ENCODE assay signal across 26 cellular contexts in the genomic region with DNA sequence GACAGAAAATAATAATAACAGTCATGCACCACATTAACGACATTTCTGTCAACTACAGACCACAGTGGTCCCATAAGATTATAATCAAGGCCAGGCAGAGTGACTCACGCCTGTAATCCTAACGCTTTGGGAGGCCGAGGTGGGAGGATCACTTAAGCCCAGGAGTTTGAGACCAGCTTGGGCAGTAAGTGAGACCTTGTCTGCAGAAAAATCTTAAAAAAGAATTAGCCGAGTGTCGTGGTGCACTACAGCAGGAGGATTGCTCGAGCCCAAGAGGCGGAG. TPM values are rescaled to one million over a fixed set of nuclear protein-coding genes. Genes with fewer than 3 reads are reported as not detected.
A peak's percentile ranks its signal among the peaks of the same experiment; 100 is the strongest.
DNase-seq lines count a peak whose midpoint lies in the region; ATAC-seq and TF ChIP-seq lines count a peak whose summit lies in the region.
"Had no signal": no experiment of that assay in that cellular context is flagged by ENCODE, and none has a peak within 500 bp of the region (broad histone marks: within the 10 kb centered on the region; RNA-seq: fewer than 3 reads in every experiment).

No MANE protein-coding gene starts in this region.

- no peak for TF ChIP-seq CTCF in hepatocyte (IDR thresholded peaks at IDR 0.05; ENCODE audit: poor library complexity)

- WGBS in right cardiac atrium, result 89% methylated on average over 8 of the region's 8 CpGs
- 89% methylated on average over 8 of the region's 8 CpGs for WGBS in hepatocyte (ENCODE audit: low lambda C conversion rate, missing lambda C conversion rate)

- H3K4me3 Mint-ChIP-seq in T-helper 17 cell, result no peak overlapping the region
- H3K4me3 Mint-ChIP-seq in naive thymus-derived CD8-positive, alpha-beta T cell, result no peak overlapping the region
- H3K4me3 Mint-ChIP-seq: activated CD4-positive, alpha-beta T cell treated with anti-CD3 and anti-CD28 coated beads, Interleukin-2, amount 10 ng/mL, durations not matched to agents 7 days and 5 days; CD4-positive, alpha-beta T cell; memory B cell had no signal

- no peak overlapping the region for H2AFZ ChIP-seq in hepatocyte

- H4K20me1 ChIP-seq in hepatocyte (ENCODE audit: insufficient read depth, poor library complexity, severe bottlenecking), result peaks cover 12% of the 10 kb centered on the region

- H3K36me3 Mint-ChIP-seq in T-helper 17 cell (ENCODE audit: low read depth), result peaks cover 3% of the 10 kb centered on the region
- peaks cover 0 to 79% (median 8%) of the 10 kb centered on the region in 3 donors for H3K36me3 Mint-ChIP-seq in naive thymus-derived CD8-positive, alpha-beta T cell

- H3K4me1 Mint-ChIP-seq in T-helper 17 cell, result peaks cover 32% of the 10 kb centered on the region
- peaks cover 21 to 80% (median 61%) of the 10 kb centered on the region in 4 donors for H3K4me1 Mint-ChIP-seq in naive thymus-derived CD8-positive, alpha-beta T cell

- H3K4me1 ChIP-seq in right cardiac atrium (ENCODE audit: control insufficient read depth, insufficient read depth, low read length) (no peaks in the 10 kb centered on the region), hepatocyte (ENCODE audit: insufficient read depth) (peaks cover 23% of the 10 kb centered on the region)

- no peak overlapping the region for H3K4me3 ChIP-seq in right cardiac atrium (ENCODE audit: low read length)
- H3K4me3 ChIP-seq in hepatocyte, result no peak overlapping the region
- H3K4me3 ChIP-seq: body of pancreas, SJSA1, testis, uterus had no signal

- no peak for ATAC-seq in right cardiac atrium
- no peak for ATAC-seq in T-helper 17 cell
- ATAC-seq in HG02884 (IDR thresholded peaks at IDR 0.05; ENCODE audit: unreplicated experiment), result no peak
- ATAC-seq in naive thymus-derived CD8-positive, alpha-beta T cell, result no peak
- ATAC-seq in GM18861 (IDR thresholded peaks at IDR 0.05; ENCODE audit: unreplicated experiment), result no peak
- ATAC-seq: body of pancreas, left colon had no signal

- H3K27me3 Mint-ChIP-seq in T-helper 17 cell, result no peaks in the 10 kb centered on the region
- H3K27me3 Mint-ChIP-seq in naive thymus-derived CD8-positive, alpha-beta T cell, result no peaks in the 10 kb centered on the region
- H3K27me3 Mint-ChIP-seq: activated CD4-positive, alpha-beta T cell treated with anti-CD3 and anti-CD28 coated beads, Interleukin-2, amount 10 ng/mL, durations not matched to agents 7 days and 5 days; CD4-positive, alpha-beta T cell; memory B cell had no signal

- peak overlapping the region; percentile 59 for H3K27ac Mint-ChIP-seq in T-helper 17 cell
- peak overlapping the region in 3 of 10 donors; percentile 66 to 89 (median 84) for H3K27ac Mint-ChIP-seq in naive thymus-derived CD8-positive, alpha-beta T cell

- no peaks in the 10 kb centered on the region for H3K9me3 Mint-ChIP-seq in naive thymus-derived CD8-positive, alpha-beta T cell
- H3K9me3 Mint-ChIP-seq: activated CD4-positive, alpha-beta T cell treated with anti-CD3 and anti-CD28 coated beads, Interleukin-2, amount 10 ng/mL, durations not matched to agents 7 days and 5 days; CD4-positive, alpha-beta T cell; memory B cell had no signal

- H3K9me2 ChIP-seq in hepatocyte (replicated peaks; ENCODE audit: insufficient read depth), result no peaks in the 10 kb centered on the region

- no peaks in the 10 kb centered on the region for H3K9me3 ChIP-seq in right cardiac atrium (ENCODE audit: control insufficient read depth, low read length)
- no peaks in the 10 kb centered on the region for H3K9me3 ChIP-seq in T-helper 17 cell (ENCODE audit: control insufficient read depth, low read length, poor library complexity, severe bottlenecking)
- no peaks in the 10 kb centered on the region for H3K9me3 ChIP-seq in hepatocyte (ENCODE audit: low read depth)
- H3K9me3 ChIP-seq: body of pancreas, SJSA1, testis, uterus had no signal

- H3K4me2 ChIP-seq in hepatocyte, result no peak overlapping the region

- peaks cover under 1% of the 10 kb centered on the region for H3K36me3 ChIP-seq in hepatocyte (replicated peaks; ENCODE audit: insufficient read depth, low read depth)
- H3K36me3 ChIP-seq: uterus had no signal

- peaks cover 12% of the 10 kb centered on the region for H3K79me2 ChIP-seq in hepatocyte

- peak; percentile 22 for DNase-seq in cardiac septum (ENCODE audit: low spot score)
- no peak for DNase-seq in right cardiac atrium
- no peak for DNase-seq in T-helper 17 cell
- DNase-seq in hepatocyte (ENCODE audit: low spot score), result no peak
- DNase-seq in glomerular visceral epithelial cell (ENCODE audit: extremely low spot score), result no peak
- no peak for DNase-seq in naive thymus-derived CD8-positive, alpha-beta T cell
- DNase-seq: activated CD4-positive, alpha-beta T cell treated with anti-CD3 and anti-CD28 coated beads, Interleukin-2, amount 10 ng/mL, durations not matched to agents 7 days and 5 days; body of pancreas; CD4-positive, alpha-beta T cell; KBM-7; left colon; MM.1S; NCI-H1694; NCI-H2171 treated with DMSO at 0.1 percent for 48 hours; NCI-H524; retina; T-helper 2 cell; testis; uterus had no signal

- H3K27ac ChIP-seq in right cardiac atrium (ENCODE audit: low read length), result no peak overlapping the region
- peak overlapping the region; percentile 37 for H3K27ac ChIP-seq in hepatocyte
- H3K27ac ChIP-seq: body of pancreas, SJSA1, testis, uterus, VCaP had no signal

- POLR2A ChIA-PET in naive thymus-derived CD8-positive, alpha-beta T cell (lab: Charles Lee), result interaction anchor here (0.6 to 16.7 kb wide), 6 partner anchors 3 to 1250 kb away, joined by 3 to 559 read pairs (median 6); partner anchors contain the start of genes NAB2, NEMP1 and STAT6

- intact Hi-C loops in cardiac septum (cut with DNase I), result no loop called here
- intact Hi-C loops in right cardiac atrium (cut with DNase I), result no loop called here

- H3K27me3 ChIP-seq in right cardiac atrium (ENCODE audit: control insufficient read depth, insufficient read depth) (no peaks in the 10 kb centered on the region), hepatocyte (no peaks in the 10 kb centered on the region)
- H3K27me3 ChIP-seq: body of pancreas, SJSA1, testis, uterus had no signal

RNA-seq across cellular contexts. Expression of gene NAB2, which starts 8.6 kb away (rescaled TPM):
- 37.9 TPM for total RNA-seq in cardiac septum
- total RNA-seq in right cardiac atrium, result 10 to 100 TPM; 12.8 to 22.7 (median 14.7) TPM
- 13.8 TPM for polyA plus RNA-seq in right cardiac atrium
- total RNA-seq in T-helper 17 cell, result 1 to 10 TPM; 4.0 to 5.0 TPM
- 21.9 and 24.8 TPM in 2 replicates for total RNA-seq in hepatocyte
- 12.3 and 12.9 TPM in 2 replicates for polyA plus RNA-seq in hepatocyte
- total RNA-seq in naive thymus-derived CD8-positive, alpha-beta T cell, result 10 to 100 TPM; 16.0 to 19.2 TPM
- polyA plus RNA-seq in naive thymus-derived CD8-positive, alpha-beta T cell, result 1 to 10 TPM; 1.2 to 4.0 (median 1.3) TPM

RNA-seq across cellular contexts. Expression of gene STAT6, which starts 13.7 kb away (rescaled TPM):
- total RNA-seq in cardiac septum (42.1 TPM), right cardiac atrium (10 to 100 TPM; 77.8 to 89.6 (median 83.6) TPM), T-helper 17 cell (100 to 1,000 TPM; 205 to 253 TPM), hepatocyte (76.7 and 78.9 TPM in 2 replicates)
- polyA plus RNA-seq in right cardiac atrium (57.6 TPM), hepatocyte (80.0 and 101 TPM in 2 replicates)
- 100 to 1,000 TPM; 298 to 316 TPM for total RNA-seq in naive thymus-derived CD8-positive, alpha-beta T cell
- polyA plus RNA-seq in naive thymus-derived CD8-positive, alpha-beta T cell, result 10 to 100 TPM; 80.2 to 97.1 (median 80.5) TPM

RNA-seq across cellular contexts. Expression of gene NEMP1, which starts 18.9 kb away (rescaled TPM):
- total RNA-seq in cardiac septum (2.4 TPM), right cardiac atrium (1 to 10 TPM; 4.4 to 6.1 (median 5.1) TPM), T-helper 17 cell (10 to 100 TPM; 12.2 to 14.1 TPM), hepatocyte (8.3 and 9.3 TPM in 2 replicates)
- polyA plus RNA-seq in right cardiac atrium (1.6 TPM), hepatocyte (3.0 and 6.2 TPM in 2 replicates)
- total RNA-seq in naive thymus-derived CD8-positive, alpha-beta T cell, result 10 to 100 TPM; 27.8 to 29.5 TPM
- 1 to 10 TPM; 2.6 to 5.5 (median 4.1) TPM for polyA plus RNA-seq in naive thymus-derived CD8-positive, alpha-beta T cell

RNA-seq across cellular contexts. Expression of gene LRP1, which starts 30.8 kb away (rescaled TPM):
- total RNA-seq in cardiac septum, result 103 TPM
- 100 to 1,000 TPM in 3 of 4 donors, 10 to 100 TPM in 1; 79.7 to 181 (median 154) TPM for total RNA-seq in right cardiac atrium
- 55.0 TPM for polyA plus RNA-seq in right cardiac atrium
- total RNA-seq in T-helper 17 cell, result 10 to 100 TPM in 1 of 2 donors, 1 to 10 TPM in 1; 3.8 to 11.6 TPM
- total RNA-seq in hepatocyte, result 48.5 and 76.8 TPM in 2 replicates
- polyA plus RNA-seq in hepatocyte, result 47.8 and 57.6 TPM in 2 replicates
- 1 to 10 TPM; 4.9 to 6.0 TPM for total RNA-seq in naive thymus-derived CD8-positive, alpha-beta T cell
- under 1 TPM in 2 of 3 donors, not detected in 1; 0.51 to 0.52 TPM for polyA plus RNA-seq in naive thymus-derived CD8-positive, alpha-beta T cell

RNA-seq across cellular contexts. Expression of gene MYO1A, which starts 47.6 kb away (rescaled TPM):
- total RNA-seq in cardiac septum, result 0.11 TPM
- under 1 TPM in 3 of 4 donors, not detected in 1; 0.28 to 0.43 (median 0.35) TPM for total RNA-seq in right cardiac atrium
- polyA plus RNA-seq in right cardiac atrium, result 0.02 TPM
- total RNA-seq in T-helper 17 cell, result under 1 TPM in 1 of 2 donors, not detected in 1; 0.70 TPM
- 28.3 and 29.2 TPM in 2 replicates for total RNA-seq in hepatocyte
- 23.8 and 25.2 TPM in 2 replicates for polyA plus RNA-seq in hepatocyte
- 1 to 10 TPM in 1 of 2 experiments, under 1 TPM in 1; 0.39 to 1.1 TPM for total RNA-seq in naive thymus-derived CD8-positive, alpha-beta T cell
- polyA plus RNA-seq in naive thymus-derived CD8-positive, alpha-beta T cell, result under 1 TPM in 1 of 3 donors, not detected in 2; 0.05 TPM
- total RNA-seq: endothelial cell of umbilical vein, osteocyte, SJSA1 had no signal
- polyA plus RNA-seq: endothelial cell of umbilical vein had no signal
